Comparison of ENCODE assay signal across 1 cellular context in genomic region chr1:19153169-19153568, GRCh38.
TF ChIP-seq lines count a peak whose summit lies in the region.

No MANE protein-coding gene starts in this region.

TF ChIP-seq in WTC11, 78 proteins besides CTCF, POLR2A, EP300 and RAD21 (continued from another document):
- TF ChIP-seq, protein P1, sequence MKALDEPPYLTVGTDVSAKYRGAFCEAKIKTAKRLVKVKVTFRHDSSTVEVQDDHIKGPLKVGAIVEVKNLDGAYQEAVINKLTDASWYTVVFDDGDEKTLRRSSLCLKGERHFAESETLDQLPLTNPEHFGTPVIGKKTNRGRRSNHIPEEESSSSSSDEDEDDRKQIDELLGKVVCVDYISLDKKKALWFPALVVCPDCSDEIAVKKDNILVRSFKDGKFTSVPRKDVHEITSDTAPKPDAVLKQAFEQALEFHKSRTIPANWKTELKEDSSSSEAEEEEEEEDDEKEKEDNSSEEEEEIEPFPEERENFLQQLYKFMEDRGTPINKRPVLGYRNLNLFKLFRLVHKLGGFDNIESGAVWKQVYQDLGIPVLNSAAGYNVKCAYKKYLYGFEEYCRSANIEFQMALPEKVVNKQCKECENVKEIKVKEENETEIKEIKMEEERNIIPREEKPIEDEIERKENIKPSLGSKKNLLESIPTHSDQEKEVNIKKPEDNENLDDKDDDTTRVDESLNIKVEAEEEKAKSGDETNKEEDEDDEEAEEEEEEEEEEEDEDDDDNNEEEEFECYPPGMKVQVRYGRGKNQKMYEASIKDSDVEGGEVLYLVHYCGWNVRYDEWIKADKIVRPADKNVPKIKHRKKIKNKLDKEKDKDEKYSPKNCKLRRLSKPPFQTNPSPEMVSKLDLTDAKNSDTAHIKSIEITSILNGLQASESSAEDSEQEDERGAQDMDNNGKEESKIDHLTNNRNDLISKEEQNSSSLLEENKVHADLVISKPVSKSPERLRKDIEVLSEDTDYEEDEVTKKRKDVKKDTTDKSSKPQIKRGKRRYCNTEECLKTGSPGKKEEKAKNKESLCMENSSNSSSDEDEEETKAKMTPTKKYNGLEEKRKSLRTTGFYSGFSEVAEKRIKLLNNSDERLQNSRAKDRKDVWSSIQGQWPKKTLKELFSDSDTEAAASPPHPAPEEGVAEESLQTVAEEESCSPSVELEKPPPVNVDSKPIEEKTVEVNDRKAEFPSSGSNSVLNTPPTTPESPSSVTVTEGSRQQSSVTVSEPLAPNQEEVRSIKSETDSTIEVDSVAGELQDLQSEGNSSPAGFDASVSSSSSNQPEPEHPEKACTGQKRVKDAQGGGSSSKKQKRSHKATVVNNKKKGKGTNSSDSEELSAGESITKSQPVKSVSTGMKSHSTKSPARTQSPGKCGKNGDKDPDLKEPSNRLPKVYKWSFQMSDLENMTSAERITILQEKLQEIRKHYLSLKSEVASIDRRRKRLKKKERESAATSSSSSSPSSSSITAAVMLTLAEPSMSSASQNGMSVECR (CRISPR knock-in tag; IDR thresholded peaks at IDR 0.05; ENCODE audit: borderline replicate concordance), result no peak
- TF ChIP-seq SP1 (CRISPR knock-in tag; conservative IDR thresholded peaks at IDR 0.05) (no peak), ZNF671 (CRISPR knock-in tag; IDR thresholded peaks at IDR 0.05) (no peak), SMAD4 (CRISPR knock-in tag; IDR thresholded peaks at IDR 0.05) (no peak), E2F5 (CRISPR knock-in tag; IDR thresholded peaks at IDR 0.05) (no peak), TP53 (CRISPR knock-in tag; IDR thresholded peaks at IDR 0.05) (no peak), EMX1 (CRISPR knock-in tag; IDR thresholded peaks at IDR 0.05) (no peak), JAZF1 (CRISPR knock-in tag; IDR thresholded peaks at IDR 0.05) (no peak)
- TF ChIP-seq, protein P2, sequence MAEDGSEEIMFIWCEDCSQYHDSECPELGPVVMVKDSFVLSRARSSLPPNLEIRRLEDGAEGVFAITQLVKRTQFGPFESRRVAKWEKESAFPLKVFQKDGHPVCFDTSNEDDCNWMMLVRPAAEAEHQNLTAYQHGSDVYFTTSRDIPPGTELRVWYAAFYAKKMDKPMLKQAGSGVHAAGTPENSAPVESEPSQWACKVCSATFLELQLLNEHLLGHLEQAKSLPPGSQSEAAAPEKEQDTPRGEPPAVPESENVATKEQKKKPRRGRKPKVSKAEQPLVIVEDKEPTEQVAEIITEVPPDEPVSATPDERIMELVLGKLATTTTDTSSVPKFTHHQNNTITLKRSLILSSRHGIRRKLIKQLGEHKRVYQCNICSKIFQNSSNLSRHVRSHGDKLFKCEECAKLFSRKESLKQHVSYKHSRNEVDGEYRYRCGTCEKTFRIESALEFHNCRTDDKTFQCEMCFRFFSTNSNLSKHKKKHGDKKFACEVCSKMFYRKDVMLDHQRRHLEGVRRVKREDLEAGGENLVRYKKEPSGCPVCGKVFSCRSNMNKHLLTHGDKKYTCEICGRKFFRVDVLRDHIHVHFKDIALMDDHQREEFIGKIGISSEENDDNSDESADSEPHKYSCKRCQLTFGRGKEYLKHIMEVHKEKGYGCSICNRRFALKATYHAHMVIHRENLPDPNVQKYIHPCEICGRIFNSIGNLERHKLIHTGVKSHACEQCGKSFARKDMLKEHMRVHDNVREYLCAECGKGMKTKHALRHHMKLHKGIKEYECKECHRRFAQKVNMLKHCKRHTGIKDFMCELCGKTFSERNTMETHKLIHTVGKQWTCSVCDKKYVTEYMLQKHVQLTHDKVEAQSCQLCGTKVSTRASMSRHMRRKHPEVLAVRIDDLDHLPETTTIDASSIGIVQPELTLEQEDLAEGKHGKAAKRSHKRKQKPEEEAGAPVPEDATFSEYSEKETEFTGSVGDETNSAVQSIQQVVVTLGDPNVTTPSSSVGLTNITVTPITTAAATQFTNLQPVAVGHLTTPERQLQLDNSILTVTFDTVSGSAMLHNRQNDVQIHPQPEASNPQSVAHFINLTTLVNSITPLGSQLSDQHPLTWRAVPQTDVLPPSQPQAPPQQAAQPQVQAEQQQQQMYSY (CRISPR knock-in tag; IDR thresholded peaks at IDR 0.05), result no peak
- TF ChIP-seq, protein P3, sequence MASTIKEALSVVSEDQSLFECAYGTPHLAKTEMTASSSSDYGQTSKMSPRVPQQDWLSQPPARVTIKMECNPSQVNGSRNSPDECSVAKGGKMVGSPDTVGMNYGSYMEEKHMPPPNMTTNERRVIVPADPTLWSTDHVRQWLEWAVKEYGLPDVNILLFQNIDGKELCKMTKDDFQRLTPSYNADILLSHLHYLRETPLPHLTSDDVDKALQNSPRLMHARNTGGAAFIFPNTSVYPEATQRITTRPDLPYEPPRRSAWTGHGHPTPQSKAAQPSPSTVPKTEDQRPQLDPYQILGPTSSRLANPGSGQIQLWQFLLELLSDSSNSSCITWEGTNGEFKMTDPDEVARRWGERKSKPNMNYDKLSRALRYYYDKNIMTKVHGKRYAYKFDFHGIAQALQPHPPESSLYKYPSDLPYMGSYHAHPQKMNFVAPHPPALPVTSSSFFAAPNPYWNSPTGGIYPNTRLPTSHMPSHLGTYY (CRISPR knock-in tag; IDR thresholded peaks at IDR 0.05), result no peak
- TF ChIP-seq, protein P4, sequence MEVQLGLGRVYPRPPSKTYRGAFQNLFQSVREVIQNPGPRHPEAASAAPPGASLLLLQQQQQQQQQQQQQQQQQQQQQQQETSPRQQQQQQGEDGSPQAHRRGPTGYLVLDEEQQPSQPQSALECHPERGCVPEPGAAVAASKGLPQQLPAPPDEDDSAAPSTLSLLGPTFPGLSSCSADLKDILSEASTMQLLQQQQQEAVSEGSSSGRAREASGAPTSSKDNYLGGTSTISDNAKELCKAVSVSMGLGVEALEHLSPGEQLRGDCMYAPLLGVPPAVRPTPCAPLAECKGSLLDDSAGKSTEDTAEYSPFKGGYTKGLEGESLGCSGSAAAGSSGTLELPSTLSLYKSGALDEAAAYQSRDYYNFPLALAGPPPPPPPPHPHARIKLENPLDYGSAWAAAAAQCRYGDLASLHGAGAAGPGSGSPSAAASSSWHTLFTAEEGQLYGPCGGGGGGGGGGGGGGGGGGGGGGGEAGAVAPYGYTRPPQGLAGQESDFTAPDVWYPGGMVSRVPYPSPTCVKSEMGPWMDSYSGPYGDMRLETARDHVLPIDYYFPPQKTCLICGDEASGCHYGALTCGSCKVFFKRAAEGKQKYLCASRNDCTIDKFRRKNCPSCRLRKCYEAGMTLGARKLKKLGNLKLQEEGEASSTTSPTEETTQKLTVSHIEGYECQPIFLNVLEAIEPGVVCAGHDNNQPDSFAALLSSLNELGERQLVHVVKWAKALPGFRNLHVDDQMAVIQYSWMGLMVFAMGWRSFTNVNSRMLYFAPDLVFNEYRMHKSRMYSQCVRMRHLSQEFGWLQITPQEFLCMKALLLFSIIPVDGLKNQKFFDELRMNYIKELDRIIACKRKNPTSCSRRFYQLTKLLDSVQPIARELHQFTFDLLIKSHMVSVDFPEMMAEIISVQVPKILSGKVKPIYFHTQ (CRISPR knock-in tag; IDR thresholded peaks at IDR 0.05), result no peak
